Comparison of ENCODE assay signal across 8 cellular contexts in genomic region chr1:155086182-155086741, GRCh38. TPM values are rescaled to one million over a fixed set of nuclear protein-coding genes. Genes with fewer than 3 reads are reported as not detected.
DNase-seq lines count a peak whose midpoint lies in the region; ATAC-seq, FAIRE-seq and TF ChIP-seq lines count a peak whose summit lies in the region.

No MANE protein-coding gene starts in this region.

- peak overlapping the region; percentile 21 to 53 for H3K4me3 Mint-ChIP-seq in CD14-positive monocyte
- no peak overlapping the region for H3K4me3 Mint-ChIP-seq in HFFc6
- H3K4me3 Mint-ChIP-seq in activated T-helper 17 cell treated with anti-CD3 and anti-CD28 coated beads, Interleukin-2, amount 50 U/mL, for 72 hours = peak overlapping the region; percentile 91

- peaks cover 13 to 22% (median 16%) of the 10 kb centered on the region in 3 donors for H3K4me1 ChIP-seq in pancreas

- H3K4me3 ChIP-seq in foreskin fibroblast (ENCODE audit: low read depth in 1 of 2, low read length in 2 of 2) (no peak overlapping the region), pancreas (peak overlapping the region in 2 of 4 donors; percentile 72 to 77)

- peak; percentile 13 for ATAC-seq in activated T-helper 17 cell treated with anti-CD3 and anti-CD28 coated beads, Interleukin-2, amount 50 U/mL, for 72 hours (replicated peaks)
- ATAC-seq in pancreas (peak; percentile 22 to 46 (median 43)), HG03135 (IDR thresholded peaks at IDR 0.05; ENCODE audit: unreplicated experiment) (no peak)

- 11 to 14% methylated on average over 20 to 21 of the region's 21 CpGs for WGBS in pancreas, 2 donors

- H3K9me3 ChIP-seq in pancreas = no peaks in the 10 kb centered on the region

- H3K27ac Mint-ChIP-seq in CD14-positive monocyte = no peak overlapping the region
- no peak overlapping the region for H3K27ac Mint-ChIP-seq in HFFc6
- H3K27ac Mint-ChIP-seq in activated T-helper 17 cell treated with anti-CD3 and anti-CD28 coated beads, Interleukin-2, amount 50 U/mL, for 72 hours = no peak overlapping the region

- H3K36me3 Mint-ChIP-seq in CD14-positive monocyte = peaks cover 9 to 10% of the 10 kb centered on the region in 2 donors
- H3K36me3 Mint-ChIP-seq in HFFc6 (ENCODE audit: low read depth) = no peaks in the 10 kb centered on the region
- peaks cover 17% of the 10 kb centered on the region for H3K36me3 Mint-ChIP-seq in activated T-helper 17 cell treated with anti-CD3 and anti-CD28 coated beads, Interleukin-2, amount 50 U/mL, for 72 hours (ENCODE audit: low read depth)

- H3K36me3 ChIP-seq in pancreas = no peaks in the 10 kb centered on the region

- H3K9me3 Mint-ChIP-seq in CD14-positive monocyte (peaks cover 0 to 19% (median 5%) of the 10 kb centered on the region in 7 donors), HFFc6 (no peaks in the 10 kb centered on the region)
- H3K9me3 Mint-ChIP-seq in activated T-helper 17 cell treated with anti-CD3 and anti-CD28 coated beads, Interleukin-2, amount 50 U/mL, for 72 hours = no peaks in the 10 kb centered on the region

- H3K27me3 Mint-ChIP-seq in CD14-positive monocyte (ENCODE audit: low read depth in 3 of 3) (peaks cover 28 to 35% (median 33%) of the 10 kb centered on the region in 3 donors), HFFc6 (ENCODE audit: insufficient read depth) (peaks cover 30% of the 10 kb centered on the region)
- H3K27me3 Mint-ChIP-seq in activated T-helper 17 cell treated with anti-CD3 and anti-CD28 coated beads, Interleukin-2, amount 50 U/mL, for 72 hours = peaks cover 18% of the 10 kb centered on the region

- H3K4me1 Mint-ChIP-seq in CD14-positive monocyte (peaks cover 39% of the 10 kb centered on the region), HFFc6 (ENCODE audit: low read depth) (peaks cover 21% of the 10 kb centered on the region)
- peaks cover 21% of the 10 kb centered on the region for H3K4me1 Mint-ChIP-seq in activated T-helper 17 cell treated with anti-CD3 and anti-CD28 coated beads, Interleukin-2, amount 50 U/mL, for 72 hours

- no peak overlapping the region for H3K27ac ChIP-seq in pancreas

- DNase-seq in CD14-positive monocyte (ENCODE audit: low spot score) = no peak
- peak; percentile 28 for DNase-seq in HFFc6
- peak; percentile 38 for DNase-seq in RPMI7951 (ENCODE audit: low read depth)
- DNase-seq in foreskin fibroblast = peak in 1 of 2 donors; percentile 65
- DNase-seq in pancreas = peak in 5 of 6 donors; percentile 59 to 89 (median 78)
- peak; percentile 78 for DNase-seq in urothelium cell line (ENCODE audit: low spot score)

- intact Hi-C loops in CD14-positive monocyte (cut with micrococcal nuclease) (loop anchor here in 1 of 2 donors (5.0 to 10.0 kb wide), 3 partner anchors 34 to 531 kb away; partner anchors contain the start of genes ADAM15 and UBE2Q1), pancreas (cut with DNase I) (no loop called here)

- no peak for FAIRE-seq in pancreas (lab: Jason Lieb, UNC)
- FAIRE-seq in urothelium cell line (lab: Jason Lieb, UNC) = no peak

- peaks cover 0 to 21% (median 6%) of the 10 kb centered on the region in 4 donors for H3K27me3 ChIP-seq in pancreas

- peak; percentile 100 for TF ChIP-seq CTCF in CD14-positive monocyte (IDR thresholded peaks at IDR 0.05)
- peak; percentile 98 for TF ChIP-seq CTCF in HFFc6 (IDR thresholded peaks at IDR 0.05)
- TF ChIP-seq CTCF in foreskin fibroblast (IDR thresholded peaks at IDR 0.05; ENCODE audit: low read depth, low read length) = peak; percentile 79
- peak; percentile 98 to 99 (median 98) for TF ChIP-seq CTCF in pancreas (IDR thresholded peaks at IDR 0.05)

RNA-seq across cellular contexts. Expression of gene EFNA3, which starts 7.6 kb away (rescaled TPM):
- polyA plus RNA-seq in CD14-positive monocyte (under 1 TPM; 0.45 to 0.92 TPM), pancreas (under 1 TPM; 0.72 to 0.99 TPM)
- total RNA-seq in HFFc6 (2021; fragmentation: NEBNext Ultra II Directional; extraction: Animal tissue kit (Norgen Biotek cat#: 25700)) = under 1 TPM; 0.25 to 0.87 (median 0.55) TPM
- total RNA-seq in RPMI7951 (2014; rRNA removed; shearing (Covaris generic)) = 0.48 and 0.68 TPM in 2 replicates
- 10 to 100 TPM in 1 of 2 donors, 1 to 10 TPM in 1; 4.1 to 10.8 TPM for total RNA-seq in activated T-helper 17 cell treated with anti-CD3 and anti-CD28 coated beads, Interleukin-2, amount 50 U/mL, for 72 hours
- 1 to 10 TPM in 2 of 6 donors, under 1 TPM in 4; 0.52 to 1.2 (median 0.70) TPM for total RNA-seq in pancreas

RNA-seq across cellular contexts. Expression of gene EFNA4, which starts 22.7 kb away (rescaled TPM):
- polyA plus RNA-seq in CD14-positive monocyte (1 to 10 TPM; 2.3 to 4.1 TPM), pancreas (1 to 10 TPM; 6.0 to 6.2 TPM)
- 1 to 10 TPM; 3.6 to 5.6 (median 4.8) TPM for total RNA-seq in HFFc6 (2021; fragmentation: NEBNext Ultra II Directional; extraction: Animal tissue kit (Norgen Biotek cat#: 25700))
- total RNA-seq in RPMI7951 (2014; rRNA removed; shearing (Covaris generic)) = 4.7 and 5.8 TPM in 2 replicates
- total RNA-seq in activated T-helper 17 cell treated with anti-CD3 and anti-CD28 coated beads, Interleukin-2, amount 50 U/mL, for 72 hours = 1 to 10 TPM; 4.6 to 7.0 TPM
- total RNA-seq in pancreas = 1 to 10 TPM; 2.1 to 5.6 (median 3.1) TPM

RNA-seq across cellular contexts. Expression of gene ADAM15, which starts 35.1 kb away (rescaled TPM):
- polyA plus RNA-seq in CD14-positive monocyte (10 to 100 TPM; 44.5 to 74.3 TPM), pancreas (100 to 1,000 TPM; 114 to 125 TPM)
- 10 to 100 TPM; 51.1 to 66.9 (median 63.7) TPM for total RNA-seq in HFFc6 (2021; fragmentation: NEBNext Ultra II Directional; extraction: Animal tissue kit (Norgen Biotek cat#: 25700))
- total RNA-seq in RPMI7951 (2014; rRNA removed; shearing (Covaris generic)) = 30.6 and 31.8 TPM in 2 replicates
- 10 to 100 TPM; 53.2 to 86.6 TPM for total RNA-seq in activated T-helper 17 cell treated with anti-CD3 and anti-CD28 coated beads, Interleukin-2, amount 50 U/mL, for 72 hours
- 10 to 100 TPM; 23.7 to 37.6 (median 33.2) TPM for total RNA-seq in pancreas

RNA-seq across cellular contexts. Expression of gene EFNA1, which starts 41.4 kb away (rescaled TPM):
- polyA plus RNA-seq in CD14-positive monocyte (not detected), pancreas (10 to 100 TPM; 47.9 to 91.7 TPM)
- total RNA-seq in HFFc6 (2021; fragmentation: NEBNext Ultra II Directional; extraction: Animal tissue kit (Norgen Biotek cat#: 25700)) = under 1 TPM in 1 of 6 experiments, not detected in 5; 0.19 TPM
- 0.59 and 2.5 TPM in 2 replicates for total RNA-seq in RPMI7951 (2014; rRNA removed; shearing (Covaris generic))
- total RNA-seq in activated T-helper 17 cell treated with anti-CD3 and anti-CD28 coated beads, Interleukin-2, amount 50 U/mL, for 72 hours = under 1 TPM in 1 of 2 donors, not detected in 1; 0.48 TPM
- total RNA-seq in pancreas = 10 to 100 TPM; 19.5 to 45.9 (median 30.4) TPM

RNA-seq across cellular contexts. Expression of gene SLC50A1, which starts 49.4 kb away (rescaled TPM):
- polyA plus RNA-seq in CD14-positive monocyte = 10 to 100 TPM; 49.4 to 50.8 TPM
- 10 to 100 TPM; 23.5 to 36.4 (median 29.5) TPM for total RNA-seq in HFFc6 (2021; fragmentation: NEBNext Ultra II Directional; extraction: Animal tissue kit (Norgen Biotek cat#: 25700))
- total RNA-seq in RPMI7951 (2014; rRNA removed; shearing (Covaris generic)) = 24.2 and 32.5 TPM in 2 replicates
- 10 to 100 TPM; 42.8 to 47.3 TPM for total RNA-seq in activated T-helper 17 cell treated with anti-CD3 and anti-CD28 coated beads, Interleukin-2, amount 50 U/mL, for 72 hours
- 10 to 100 TPM; 18.7 to 33.3 (median 26.2) TPM for total RNA-seq in pancreas
- polyA plus RNA-seq in pancreas = 10 to 100 TPM; 32.8 to 33.0 TPM
